12 cellular contexts compared by ENCODE assay signal in genomic region chr21:32494946-32495703, GRCh38.
DNase-seq lines count a peak whose midpoint lies in the region; ATAC-seq and TF ChIP-seq lines count a peak whose summit lies in the region.
"Had no signal": no experiment of that assay in that cellular context is flagged by ENCODE, and none has a peak within 500 bp of the region (broad histone marks: within the 10 kb centered on the region; RNA-seq: fewer than 3 reads in every experiment).

No MANE protein-coding gene starts in this region.

- ATAC-seq in GM18868 (IDR thresholded peaks at IDR 0.05; ENCODE audit: unreplicated experiment), result no peak
- ATAC-seq: upper lobe of right lung had no signal

- DNase-seq in GM03348 (ENCODE audit: low spot score) (peak; percentile 58), RPMI7951 (ENCODE audit: low read depth) (peak; percentile 84), epithelial cell of prostate (ENCODE audit: low read depth, low spot score) (peak; percentile 57), pulmonary artery endothelial cell (ENCODE audit: low read depth, low spot score) (peak; percentile 56), NCI-H82 treated with DMSO at 0.1 percent for 48 hours (lab: John Stamatoyannopoulos, UW; ENCODE audit: unreplicated experiment) (no peak), CD14-positive monocyte (ENCODE audit: low spot score) (no peak)
- no peak for DNase-seq in stimulated activated CD4-positive, alpha-beta T cell treated with anti-CD3 and anti-CD28 coated beads, Interleukin-4, amount 100 ng/mL, for 4 hours
- DNase-seq: hypothalamus, natural killer cell, NCI-H2029, upper lobe of right lung had no signal

- intact Hi-C loops in CD14-positive monocyte (cut with micrococcal nuclease), result no loop called here

- H3K4me3 Mint-ChIP-seq in CD14-positive monocyte, result no peak overlapping the region
- H3K4me3 Mint-ChIP-seq: natural killer cell had no signal

- H3K9me3 Mint-ChIP-seq in CD14-positive monocyte, result peaks cover 0 to 8% (median 0%) of the 10 kb centered on the region in 7 donors
- H3K9me3 Mint-ChIP-seq: natural killer cell had no signal

- no peaks in the 10 kb centered on the region for H3K4me1 Mint-ChIP-seq in CD14-positive monocyte

- H3K27ac ChIP-seq in epithelial cell of prostate, result peak overlapping the region; percentile 48
- H3K27ac ChIP-seq: upper lobe of right lung had no signal

- no peak for TF ChIP-seq CTCF in CD14-positive monocyte (IDR thresholded peaks at IDR 0.05)

- H3K36me3 Mint-ChIP-seq in CD14-positive monocyte, result peaks cover 0 to 3% of the 10 kb centered on the region in 2 donors
- H3K36me3 Mint-ChIP-seq: natural killer cell had no signal

- H3K27me3 Mint-ChIP-seq in CD14-positive monocyte (ENCODE audit: low read depth in 3 of 3), result peaks cover 0 to 1% (median 0%) of the 10 kb centered on the region in 3 donors

- H3K27ac Mint-ChIP-seq in CD14-positive monocyte, result no peak overlapping the region

Comparison
In these comparisons a context has a peak if more than half of its experiments do, and no peak if none do; other contexts are left out.
1. DNase-seq: peak in GM03348 (single experiment), RPMI7951 (single experiment), epithelial cell of prostate (single experiment) and pulmonary artery endothelial cell (single experiment); none in stimulated activated CD4-positive, alpha-beta T cell treated with anti-CD3 and anti-CD28 coated beads, Interleukin-4, amount 100 ng/mL, for 4 hours (0 of 2), NCI-H82 treated with DMSO at 0.1 percent for 48 hours (single experiment) and CD14-positive monocyte (single experiment).